In the genomic region with DNA sequence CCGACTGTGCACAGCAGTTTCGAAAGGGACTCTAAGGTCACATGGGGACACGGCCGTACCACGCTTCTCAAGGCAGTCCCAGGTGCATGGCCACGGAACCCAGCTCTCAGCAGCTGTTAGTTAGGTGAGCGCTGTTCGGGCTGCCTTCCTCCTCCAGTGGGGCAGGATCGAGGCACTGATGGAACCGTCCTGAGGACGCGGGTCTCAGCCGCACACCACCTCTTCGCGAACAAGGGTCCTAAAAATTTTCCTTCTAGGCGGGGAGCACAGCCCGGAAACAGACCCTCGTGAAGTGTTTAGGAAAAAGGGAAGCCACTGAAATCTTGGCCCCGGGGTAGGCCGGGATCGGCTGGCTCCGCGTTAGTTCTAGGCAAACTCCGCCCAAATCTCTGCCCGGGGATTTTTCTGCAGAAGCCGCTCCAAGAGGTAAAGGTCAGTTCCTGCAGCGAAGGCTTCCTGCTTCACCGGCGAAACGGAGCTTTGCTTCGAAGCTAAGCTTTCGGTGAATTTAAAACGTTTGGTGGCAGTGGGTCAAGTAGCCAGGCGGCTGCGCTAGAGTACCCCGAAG, we compare ENCODE assay signal across 8 cellular contexts. TPM values are rescaled to one million over a fixed set of nuclear protein-coding genes. Genes with fewer than 3 reads are reported as not detected.
DNase-seq lines count a peak whose midpoint lies in the region; ATAC-seq and TF ChIP-seq lines count a peak whose summit lies in the region.

No MANE protein-coding gene starts in this region.

- no peaks in the 10 kb centered on the region for H3K36me3 ChIP-seq in heart right ventricle
- no peaks in the 10 kb centered on the region for H3K36me3 ChIP-seq in prostate gland

- intact Hi-C loops in heart right ventricle (cut with DNase I), result loop anchor here in 3 of 10 donors (10.0 kb wide), 2 partner anchors 303 to 733 kb away; no protein-coding TSS in a partner anchor
- intact Hi-C loops in prostate gland (cut with DNase I), result loop anchor here (10.0 kb wide), 1 partner anchor 293 kb away; no protein-coding TSS in a partner anchor

- H3K9me3 ChIP-seq in heart right ventricle (no peaks in the 10 kb centered on the region), prostate gland (no peaks in the 10 kb centered on the region)

- H3K27me3 ChIP-seq in heart right ventricle (peaks cover 17 to 72% (median 56%) of the 10 kb centered on the region in 7 donors), prostate gland (replicated peaks; ENCODE audit: insufficient read depth) (no peaks in the 10 kb centered on the region)

- WGBS in heart right ventricle, 2 donors, result 15 to 20% methylated on average over 36 of the region's 36 CpGs
- 32% methylated on average over 36 of the region's 36 CpGs for WGBS in prostate gland

- TF ChIP-seq POLR2A in prostate gland (IDR thresholded peaks at IDR 0.05), result no peak

- H3K4me3 ChIP-seq in heart right ventricle (peak overlapping the region; percentile 31 to 72 (median 62)), prostate gland (peak overlapping the region; percentile 30 to 47)

- H3K4me1 ChIP-seq in heart right ventricle (peaks cover 3 to 39% (median 23%) of the 10 kb centered on the region in 9 donors), prostate gland (replicated peaks) (peaks cover 5% of the 10 kb centered on the region)

- no peak for TF ChIP-seq CTCF in heart right ventricle (IDR thresholded peaks at IDR 0.05)
- TF ChIP-seq CTCF in prostate gland (IDR thresholded peaks at IDR 0.05), result no peak

- ATAC-seq in heart right ventricle, result peak in 6 of 8 donors; percentile 19 to 40 (median 23)

- no peak overlapping the region for H3K27ac ChIP-seq in heart right ventricle
- no peak overlapping the region for H3K27ac ChIP-seq in prostate gland

- peak; percentile 6 for DNase-seq in stimulated activated CD4-positive, alpha-beta T cell treated with anti-CD3 and anti-CD28 coated beads, Interleukin-12 subunit alpha, Interleukin-12 subunit beta, amount 100 ng/mL, for 4 hours
- DNase-seq in stimulated activated CD4-positive, alpha-beta T cell treated with anti-CD3 and anti-CD28 coated beads, Interleukin-4, amount 100 ng/mL, for 1 hour, result no peak
- peak; percentile 26 to 27 for DNase-seq in activated CD4-positive, alpha-beta T cell treated with anti-CD3 and anti-CD28 coated beads, Interleukin-2, amount 50 U/mL, for 48 hours
- DNase-seq in heart right ventricle (no peak), prostate gland (ENCODE audit: low spot score) (no peak), germinal center (ENCODE audit: low spot score) (no peak), NCI-H446 treated with DMSO at 0.1 percent for 48 hours (lab: John Stamatoyannopoulos, UW) (no peak), putamen (ENCODE audit: low spot score) (no peak)

RNA-seq across cellular contexts. Expression of gene GJB2, which starts 0.8 kb away (rescaled TPM):
- total RNA-seq in heart right ventricle (under 1 TPM in 9 of 10 donors, not detected in 1; 0.09 to 0.44 (median 0.21) TPM), prostate gland (1 to 10 TPM; 1.5 to 3.8 TPM)
- polyA plus RNA-seq in heart right ventricle, result under 1 TPM; 0.29 to 0.90 TPM

RNA-seq across cellular contexts. Expression of gene GJA3, which starts 31.1 kb away (rescaled TPM):
- total RNA-seq in heart right ventricle, result 10 to 100 TPM; 14.2 to 30.1 (median 19.4) TPM
- 1 to 10 TPM; 4.0 to 4.3 TPM for polyA plus RNA-seq in heart right ventricle
- total RNA-seq in prostate gland, result 1 to 10 TPM in 1 of 2 donors, under 1 TPM in 1; 0.59 to 5.2 TPM

RNA-seq across cellular contexts. Expression of gene GJB6, which starts 40.1 kb away (rescaled TPM):
- total RNA-seq in heart right ventricle (under 1 TPM in 1 of 10 donors, not detected in 9; 0.61 TPM), prostate gland (under 1 TPM; 0.28 to 0.32 TPM)
- under 1 TPM in 1 of 2 donors, not detected in 1; 0.06 TPM for polyA plus RNA-seq in heart right ventricle

Comparison
In these comparisons a context has a peak if more than half of its experiments do, and no peak if none do; other contexts are left out.
1. DNase-seq: peak in stimulated activated CD4-positive, alpha-beta T cell treated with anti-CD3 and anti-CD28 coated beads, Interleukin-12 subunit alpha, Interleukin-12 subunit beta, amount 100 ng/mL, for 4 hours (single experiment) and activated CD4-positive, alpha-beta T cell treated with anti-CD3 and anti-CD28 coated beads, Interleukin-2, amount 50 U/mL, for 48 hours (2 of 2); none in stimulated activated CD4-positive, alpha-beta T cell treated with anti-CD3 and anti-CD28 coated beads, Interleukin-4, amount 100 ng/mL, for 1 hour (single experiment), heart right ventricle (0 of 2), prostate gland (single experiment), germinal center (single experiment), NCI-H446 treated with DMSO at 0.1 percent for 48 hours (single experiment) and putamen (single experiment).